19 cellular contexts compared by ENCODE assay signal in genomic region chr9:131831380-131832165, GRCh38.
DNase-seq lines count a peak whose midpoint lies in the region; ATAC-seq, FAIRE-seq and TF ChIP-seq lines count a peak whose summit lies in the region.
"Had no signal": no experiment of that assay in that cellular context is flagged by ENCODE, and none has a peak within 500 bp of the region (broad histone marks: within the 10 kb centered on the region; RNA-seq: fewer than 3 reads in every experiment).

No MANE protein-coding gene starts in this region.

- TF ChIP-seq EP300 in GM12878 (IDR thresholded peaks at IDR 0.05; ENCODE audit: borderline replicate concordance in 1 of 2, control insufficient read depth in 1 of 2, low read depth in 2 of 2, low read length in 2 of 2): no peak

- DNase-seq in H7: peak; percentile 54
- no peak for DNase-seq in GM12878 (ENCODE audit: low read depth, low spot score)
- DNase-seq in neuronal stem cell (ENCODE audit: low spot score): no peak
- no peak for DNase-seq in upper lobe of right lung
- no peak for DNase-seq in NCI-H446 treated with DMSO at 0.1 percent for 48 hours (lab: John Stamatoyannopoulos, UW)
- DNase-seq: ACHN; BE2C; Caco-2; CD4-positive, alpha-beta T cell; HFFc6 had no signal

- H4K91ac ChIP-seq in neuronal stem cell (ENCODE audit: low read depth, low read length, poor library complexity): peak overlapping the region; percentile 32

- H3K79me1 ChIP-seq in neuronal stem cell (ENCODE audit: low read depth, low read length): no peaks in the 10 kb centered on the region

- CTCF ChIA-PET in GM12878 (lab: Yijun Ruan, JAX): no interaction called here

- no TSS peak for BruUV-seq in GM12878 (replicated peaks; lab: Mats Ljungman, UMichigan)

- H3K9me3 ChIP-seq in GM12878 (replicated peaks; ENCODE audit: control insufficient read depth, insufficient read depth, low read length) (no peaks in the 10 kb centered on the region; the same call in 2 of the 3 replicates), neuronal stem cell (replicated peaks in 1 of 2; ENCODE audit: control insufficient read depth in 2 of 2, insufficient read depth in 1 of 2, low read depth in 1 of 2, low read length in 2 of 2) (peaks cover 5 to 15% of the 10 kb centered on the region in 2 donors), upper lobe of right lung (no peaks in the 10 kb centered on the region)
- H3K9me3 ChIP-seq: BE2C, Caco-2 had no signal

- no peak overlapping the region for H3K4ac ChIP-seq in neuronal stem cell (ENCODE audit: low read length)

- peak overlapping the region; percentile 91 for H2BK12ac ChIP-seq in neuronal stem cell (ENCODE audit: low read length)

- H3K79me2 ChIP-seq in GM12878 (ENCODE audit: control insufficient read depth, insufficient read depth, low read length): no peaks in the 10 kb centered on the region

- in situ Hi-C loops in GM12878 (cut with MboI): no loop called here

- peak overlapping the region; percentile 90 for H3K23ac ChIP-seq in neuronal stem cell (ENCODE audit: low read depth, low read length, poor library complexity)

- H3K4me2 ChIP-seq in GM12878 (ENCODE audit: control insufficient read depth, insufficient read depth): no peak overlapping the region
- no peak overlapping the region for H3K4me2 ChIP-seq in neuronal stem cell (ENCODE audit: insufficient read depth, low read length, poor library complexity, severe bottlenecking)
- H3K4me2 ChIP-seq: GM23338 had no signal

- H3K27me3 ChIP-seq in H7 (ENCODE audit: control insufficient read depth, insufficient read depth, low read length): no peaks in the 10 kb centered on the region
- peaks cover 0 to 1% of the 10 kb centered on the region in 2 experiments; a peak in 1 of 4 replicates for H3K27me3 ChIP-seq in GM12878 (replicated peaks in 1 of 2; ENCODE audit: control insufficient read depth in 2 of 2, insufficient read depth in 2 of 2, low read length in 1 of 2)
- peaks cover 0 to 25% (median 0%) of the 10 kb centered on the region in 3 experiments for H3K27me3 ChIP-seq in neuronal stem cell (ENCODE audit: control insufficient read depth in 3 of 3, insufficient read depth in 3 of 3, low read depth in 1 of 3, low read length in 3 of 3)
- H3K27me3 ChIP-seq in upper lobe of right lung: peaks cover 8% of the 10 kb centered on the region
- H3K27me3 ChIP-seq: BE2C had no signal

- ATAC-seq in GM12878 (no peak), upper lobe of right lung (peak; percentile 9), HG03460 (IDR thresholded peaks at IDR 0.05; ENCODE audit: unreplicated experiment) (no peak), HG03521 (IDR thresholded peaks at IDR 0.05; ENCODE audit: unreplicated experiment) (no peak)
- ATAC-seq: GM23338, HCT116 had no signal

- no peak for TF ChIP-seq POLR2A in GM12878 (IDR thresholded peaks at IDR 0.05; ENCODE audit: low read depth, low read length)

- intact Hi-C loops in GM12878 (cut with micrococcal nuclease; ENCODE audit: unreplicated experiment): no loop called here
- intact Hi-C loops in upper lobe of right lung (cut with DNase I): no loop called here

- H3K18ac ChIP-seq in neuronal stem cell (ENCODE audit: low read length): peak overlapping the region; percentile 65

- no peak overlapping the region for H3K27ac ChIP-seq in GM12878 (ENCODE audit: control insufficient read depth, insufficient read depth)
- no peak overlapping the region for H3K27ac ChIP-seq in neuronal stem cell (replicated peaks; ENCODE audit: low read length)
- no peak overlapping the region for H3K27ac ChIP-seq in upper lobe of right lung
- H3K27ac ChIP-seq: C4-2B had no signal

- no peaks in the 10 kb centered on the region for H4K20me1 ChIP-seq in GM12878 (ENCODE audit: control insufficient read depth, insufficient read depth)

- no peak for FAIRE-seq in GM12878 (lab: Jason Lieb, UNC)
- FAIRE-seq: A204.1, D721Med, G401.6, H54 had no signal

- TF ChIP-seq CTCF in GM12878 (IDR thresholded peaks at IDR 0.05 in 2 of 3, conservative IDR thresholded peaks at IDR 0.05 in 1 of 3; ENCODE audit: control insufficient read depth in 2 of 3, extremely low read depth in 1 of 3, insufficient read depth in 1 of 3, low read depth in 3 of 3, low read length in 3 of 3) (no peak), upper lobe of right lung (IDR thresholded peaks at IDR 0.05) (no peak)

- H3K4me1 ChIP-seq in GM12878 (ENCODE audit: control insufficient read depth, insufficient read depth, low read length): no peaks in the 10 kb centered on the region
- peaks cover 10 to 12% of the 10 kb centered on the region in 2 donors for H3K4me1 ChIP-seq in neuronal stem cell (ENCODE audit: control insufficient read depth in 2 of 2, insufficient read depth in 1 of 2, low read depth in 1 of 2, low read length in 2 of 2)
- H3K4me1 ChIP-seq in upper lobe of right lung: no peaks in the 10 kb centered on the region
- H3K4me1 ChIP-seq: BE2C, Caco-2 had no signal

- H3K4me3 ChIP-seq in H7 (ENCODE audit: insufficient read depth, low read depth, low read length) (no peak overlapping the region), GM12878 (no peak overlapping the region), neuronal stem cell (ENCODE audit: low read length in 2 of 2) (no peak overlapping the region), upper lobe of right lung (no peak overlapping the region)
- H3K4me3 ChIP-seq: GM23338 had no signal

- peak overlapping the region; percentile 76 for H3K14ac ChIP-seq in neuronal stem cell (ENCODE audit: low read length)

- peak overlapping the region; percentile 62 for H2AK5ac ChIP-seq in neuronal stem cell (ENCODE audit: low read depth, low read length)

- RAD21 ChIA-PET in GM12878 (lab: Charles Lee; ENCODE audit: unreplicated experiment): interaction anchor here (0.7 kb wide), 1 partner anchor 66 kb away, joined by 3 read pairs; no protein-coding TSS in a partner anchor

- H3K36me3 ChIP-seq in H7 (replicated peaks; ENCODE audit: control insufficient read depth, insufficient read depth, low read length) (no peaks in the 10 kb centered on the region), GM12878 (ENCODE audit: control insufficient read depth in 2 of 2, insufficient read depth in 2 of 2, low read length in 1 of 2) (no peaks in the 10 kb centered on the region), neuronal stem cell (replicated peaks in 1 of 2; ENCODE audit: control insufficient read depth in 2 of 2, insufficient read depth in 2 of 2, low read length in 2 of 2) (no peaks in the 10 kb centered on the region), upper lobe of right lung (no peaks in the 10 kb centered on the region)
- H3K36me3 ChIP-seq: BE2C had no signal

- no peak overlapping the region for H4K8ac ChIP-seq in neuronal stem cell (ENCODE audit: low read depth, low read length)

- POLR2A ChIA-PET in GM12878 (lab: Charles Lee): no interaction called here

- TF ChIP-seq RAD21 in GM12878 (IDR thresholded peaks at IDR 0.05; ENCODE audit: insufficient read depth, low read depth, low read length): no peak

- whole genome bisulfite sequencing in GM12878 (ENCODE audit: insufficient coverage, insufficient replicate concordance, low lambda C conversion rate, missing lambda C conversion rate): 62% methylated on average over 21 of the region's 24 CpGs
- no CpG with 5 or more reads among the region's 24 CpGs for WGBS in neuronal stem cell (ENCODE audit: extremely low coverage in 2 of 2, insufficient read length in 2 of 2, insufficient replicate concordance in 1 of 2), 2 donors

- no peak overlapping the region for H2BK120ac ChIP-seq in neuronal stem cell (ENCODE audit: low read depth, low read length)

- no peak overlapping the region for H3K9ac ChIP-seq in GM12878 (ENCODE audit: control insufficient read depth, insufficient read depth, low read length)
- H3K9ac ChIP-seq in neuronal stem cell (ENCODE audit: low read depth, low read length, poor library complexity): no peak overlapping the region

- H2BK5ac ChIP-seq in neuronal stem cell (ENCODE audit: low read length): no peak overlapping the region

- no peak overlapping the region for H2BK15ac ChIP-seq in neuronal stem cell (ENCODE audit: low read length)

- H2AFZ ChIP-seq in GM12878 (ENCODE audit: control insufficient read depth, low read depth, low read length): no peak overlapping the region
- H2AFZ ChIP-seq in neuronal stem cell (ENCODE audit: low read length): no peak overlapping the region
- H2AFZ ChIP-seq: GM23338 had no signal

- SMC1A ChIA-PET in GM12878 (lab: Charles Lee; ENCODE audit: uncharacterized antibody, unreplicated experiment): no interaction called here

TF ChIP-seq in GM12878, 131 proteins besides CTCF, POLR2A, EP300 and RAD21 (continues in another document):
- no peak for TF ChIP-seq RFX5 (IDR thresholded peaks at IDR 0.05; ENCODE audit: low read depth, low read length)
- peak; percentile 56; the same call in 1 of the 2 replicates for TF ChIP-seq ZBTB40 (IDR thresholded peaks at IDR 0.05; ENCODE audit: borderline replicate concordance)
